ENCODE assay signal across 25 cellular contexts in genomic region chr1:48102766-48103165, GRCh38.
"Had no signal": no experiment of that assay in that cellular context is flagged by ENCODE, and none has a peak within 500 bp of the region (broad histone marks: within the 10 kb centered on the region; RNA-seq: fewer than 3 reads in every experiment).

No MANE protein-coding gene starts in this region.

- H3K27ac Mint-ChIP-seq: dendritic cell treated with granulocyte-macrophage colony-stimulating factor and Interleukin-4, amounts not matched to agents 40 ng/mL and 50 ng/mL, for 4 days; effector memory CD8-positive, alpha-beta T cell; endodermal cell had no signal

- H3K27me3 ChIP-seq: colonic mucosa, gastrocnemius medialis, gastroesophageal sphincter, hepatocyte had no signal

- H3K9me3 Mint-ChIP-seq: dendritic cell treated with granulocyte-macrophage colony-stimulating factor and Interleukin-4, amounts not matched to agents 40 ng/mL and 50 ng/mL, for 4 days; effector memory CD8-positive, alpha-beta T cell had no signal

- H3K4me3 ChIP-seq: colonic mucosa, coronary artery, dorsolateral prefrontal cortex, esophagus squamous epithelium, gastrocnemius medialis, gastroesophageal sphincter, heart left ventricle, heart right ventricle, hepatocyte had no signal

- ATAC-seq: effector memory CD8-positive, alpha-beta T cell; esophagus mucosa; foreskin keratinocyte; gastrocnemius medialis; gastroesophageal sphincter; heart left ventricle; heart right ventricle had no signal

- H3K4me1 ChIP-seq: colonic mucosa, foreskin keratinocyte, gastrocnemius medialis, heart left ventricle, heart right ventricle had no signal

- H3K4me3 Mint-ChIP-seq: dendritic cell treated with granulocyte-macrophage colony-stimulating factor and Interleukin-4, amounts not matched to agents 40 ng/mL and 50 ng/mL, for 4 days; effector memory CD8-positive, alpha-beta T cell; endodermal cell had no signal

- H3K36me3 ChIP-seq: colonic mucosa, esophagus squamous epithelium, gastrocnemius medialis, gastroesophageal sphincter, heart left ventricle, heart right ventricle had no signal

- DNase-seq: colonic mucosa; cortex of kidney; dermis blood vessel endothelial cell; dorsolateral prefrontal cortex; effector CD4-positive, alpha-beta T cell; effector CD8-positive, alpha-beta T cell; effector memory CD4-positive, alpha-beta T cell; effector memory CD8-positive, alpha-beta T cell; endodermal cell; erythroblast; esophagus squamous epithelium; foreskin fibroblast; foreskin keratinocyte; foreskin melanocyte; gastrocnemius medialis; glutamatergic neuron; head of caudate nucleus; heart left ventricle; heart right ventricle had no signal

- H3K27ac ChIP-seq: colonic mucosa, coronary artery, dorsolateral prefrontal cortex, epithelial cell of prostate, esophagus squamous epithelium, foreskin keratinocyte, gastrocnemius medialis, gastroesophageal sphincter, heart left ventricle, heart right ventricle, hepatocyte had no signal

- H3K9me3 ChIP-seq: colonic mucosa, esophagus squamous epithelium, gastrocnemius medialis, gastroesophageal sphincter, heart left ventricle, heart right ventricle had no signal
